In genomic region chr15:68820205-68820588, GRCh38 we compare ENCODE assay signal across 8 cellular contexts. TPM values are rescaled to one million over a fixed set of nuclear protein-coding genes. Genes with fewer than 3 reads are reported as not detected.
A peak's percentile ranks its signal among the peaks of the same experiment; 100 is the strongest.
DNase-seq lines count a peak whose midpoint lies in the region; ATAC-seq, FAIRE-seq and TF ChIP-seq lines count a peak whose summit lies in the region.

No MANE protein-coding gene starts in this region.

- H3T11ph ChIP-seq in H9 (ENCODE audit: low read length), result no peak overlapping the region

- H3K9me3 ChIP-seq in H9 (ENCODE audit: control insufficient read depth, low read depth, low read length), result no peaks in the 10 kb centered on the region
- no peaks in the 10 kb centered on the region for H3K9me3 ChIP-seq in heart right ventricle
- no peaks in the 10 kb centered on the region for H3K9me3 ChIP-seq in sigmoid colon

- peaks cover 18% of the 10 kb centered on the region for H3K23me2 ChIP-seq in H9 (ENCODE audit: insufficient read length, low read depth, low read length, poor library complexity, severe bottlenecking)

- peak overlapping the region; percentile 92 to 99 for H3K4me3 Mint-ChIP-seq in H9

- H3K79me2 ChIP-seq in H9 (ENCODE audit: insufficient read depth, low read length), result peaks cover 22% of the 10 kb centered on the region; the same call in 1 of the 2 replicates

- no peak for TF ChIP-seq POLR2A in sigmoid colon (IDR thresholded peaks at IDR 0.05)

- no peaks in the 10 kb centered on the region for H3K9me3 Mint-ChIP-seq in H9

- peak overlapping the region; percentile 84 for H3K9ac ChIP-seq in H9 (ENCODE audit: extremely low read depth, insufficient read length, low read length)

- H3K4me3 ChIP-seq in heart right ventricle (peak overlapping the region; percentile 73 to 94 (median 90)), sigmoid colon (peak overlapping the region; percentile 77 to 98 (median 97))

- DNase-seq in H9 (no peak), RCC 7860 (ENCODE audit: low spot score) (peak; percentile 34), heart right ventricle (peak; percentile 48 to 62), sigmoid colon (peak; percentile 79), NCI-H510A treated with DMSO at 0.1 percent for 48 hours (lab: John Stamatoyannopoulos, UW) (no peak)
- peak; percentile 75 for DNase-seq in activated naive CD4-positive, alpha-beta T cell treated with Interleukin-2 at 50 U/mL for 16 hours

- no CpG with 5 or more reads among the region's 31 CpGs for WGBS in H9 (ENCODE audit: extremely low coverage, insufficient read length, low lambda C conversion rate)
- 0% methylated on average over 25 to 30 of the region's 31 CpGs for WGBS in heart right ventricle, 2 donors
- WGBS in sigmoid colon, 2 donors, result 0 to 1% methylated on average over 30 to 31 of the region's 31 CpGs

- no peak overlapping the region for H4K91ac ChIP-seq in H9 (ENCODE audit: insufficient read length, low read depth, low read length)

- H3K27me3 Mint-ChIP-seq in H9 (ENCODE audit: low read depth), result peaks cover 36% of the 10 kb centered on the region

- H3K4me2 ChIP-seq in H9 (ENCODE audit: insufficient read depth, insufficient read length, low read length), result peak overlapping the region; percentile 52

- H2AFZ ChIP-seq in H9 (ENCODE audit: low read length), result no peak overlapping the region

- H3K4ac ChIP-seq in H9 (ENCODE audit: low read depth, low read length), result no peak overlapping the region

- intact Hi-C loops in heart right ventricle (cut with DNase I), result loop anchor here in 3 of 10 donors (1.0 to 10.0 kb wide), 5 partner anchors 25 to 120 kb away; no protein-coding TSS in a partner anchor
- intact Hi-C loops in sigmoid colon (cut with DNase I), result loop anchor here (5.0 kb wide), 2 partner anchors 33 to 57 kb away; no protein-coding TSS in a partner anchor

- H4K20me1 ChIP-seq in H9 (ENCODE audit: control insufficient read depth, insufficient read depth, insufficient read length), result peaks cover 7% of the 10 kb centered on the region

- H3K18ac ChIP-seq in H9 (ENCODE audit: insufficient read length, low read depth, low read length), result peak overlapping the region; percentile 61

- H3K36me3 ChIP-seq in heart right ventricle (no peaks in the 10 kb centered on the region), sigmoid colon (no peaks in the 10 kb centered on the region)

- H2BK120ac ChIP-seq in H9 (ENCODE audit: low read depth, low read length, poor library complexity, severe bottlenecking), result no peak overlapping the region

- H3K36me3 Mint-ChIP-seq in H9 (ENCODE audit: insufficient read depth in 1 of 3, low read depth in 3 of 3), result peaks cover 8 to 18% (median 14%) of the 10 kb centered on the region in 3 experiments; a peak in 6 of 7 replicates

- H3K14ac ChIP-seq in H9 (ENCODE audit: insufficient read depth, low read length), result peak overlapping the region; percentile 86

- no peak overlapping the region for H3K56ac ChIP-seq in H9 (ENCODE audit: insufficient read length, low read depth, low read length)

- H3K27ac Mint-ChIP-seq in H9, result peak overlapping the region; percentile 98 to 99 (median 98)

- peaks cover 3% of the 10 kb centered on the region for H3K79me1 ChIP-seq in H9 (ENCODE audit: insufficient read depth, low read depth, low read length, poor library complexity, severe bottlenecking)

- no peak overlapping the region for H3K23ac ChIP-seq in H9 (ENCODE audit: insufficient read length, low read depth, low read length)

- H3K4me1 Mint-ChIP-seq in H9, result peaks cover 40 to 42% of the 10 kb centered on the region in 2 experiments

- H2BK12ac ChIP-seq in H9 (ENCODE audit: insufficient read length, low read depth, low read length), result no peak overlapping the region

- no peak overlapping the region for H4K5ac ChIP-seq in H9 (ENCODE audit: insufficient read length, low read depth, low read length)

- H4K8ac ChIP-seq in H9 (replicated peaks; ENCODE audit: insufficient read length, low read depth, low read length), result no peak overlapping the region

- peak in 5 of 8 donors; percentile 18 to 30 (median 20) for ATAC-seq in heart right ventricle
- ATAC-seq in HG02938 (IDR thresholded peaks at IDR 0.05; ENCODE audit: unreplicated experiment), result no peak
- no peak for ATAC-seq in HG02840 (IDR thresholded peaks at IDR 0.05; ENCODE audit: low FRiP score, unreplicated experiment)

- no peak for TF ChIP-seq EP300 in sigmoid colon (IDR thresholded peaks at IDR 0.05)

- no peak overlapping the region for H2BK20ac ChIP-seq in H9 (ENCODE audit: low read depth, low read length, poor library complexity, severe bottlenecking)

- FAIRE-seq in RCC 7860 (lab: Jason Lieb, UNC), result no peak

- H2BK15ac ChIP-seq in H9 (ENCODE audit: low read depth, low read length), result no peak overlapping the region

- H2AK5ac ChIP-seq in H9 (ENCODE audit: insufficient read length, low read length), result no peak overlapping the region

- H3K27me3 ChIP-seq in H9 (ENCODE audit: insufficient read depth, low read length) (peaks cover 23% of the 10 kb centered on the region; the same call in 1 of the 2 replicates), heart right ventricle (no peaks in the 10 kb centered on the region), sigmoid colon (no peaks in the 10 kb centered on the region)

- TF ChIP-seq CTCF in H9 (conservative IDR thresholded peaks at IDR 0.05) (no peak), heart right ventricle (IDR thresholded peaks at IDR 0.05) (no peak), sigmoid colon (IDR thresholded peaks at IDR 0.05) (no peak)

- H3K27ac ChIP-seq in H9 (ENCODE audit: insufficient read length, low read depth, low read length) (no peak overlapping the region), heart right ventricle (peak overlapping the region; percentile 99 to 100 (median 100)), sigmoid colon (peak overlapping the region; percentile 92 to 99 (median 98))

- H3K4me1 ChIP-seq in H9 (ENCODE audit: insufficient read depth, low read length) (peaks cover 6% of the 10 kb centered on the region; the same call in 1 of the 2 replicates), heart right ventricle (peaks cover 7 to 35% (median 30%) of the 10 kb centered on the region in 9 donors), sigmoid colon (peaks cover 0 to 33% (median 27%) of the 10 kb centered on the region in 4 donors)

- no peak overlapping the region for H2BK5ac ChIP-seq in H9 (ENCODE audit: insufficient read length, low read length)

RNA-seq across cellular contexts. Expression of gene ANP32A, which starts 0.5 kb away (rescaled TPM):
- total RNA-seq in H9 (2021), result 318 and 322 TPM in 2 replicates
- total RNA-seq in heart right ventricle, result 100 to 1,000 TPM; 122 to 201 (median 152) TPM
- polyA plus RNA-seq in heart right ventricle, result 100 to 1,000 TPM in 1 of 2 donors, 10 to 100 TPM in 1; 87.3 to 141 TPM
- 10 to 100 TPM; 37.6 to 71.2 (median 58.9) TPM for total RNA-seq in sigmoid colon
- polyA plus RNA-seq in sigmoid colon, result 100 to 1,000 TPM in 1 of 3 donors, 10 to 100 TPM in 2; 67.3 to 152 (median 82.1) TPM

Comparison
In these comparisons a context has a peak if more than half of its experiments do, and no peak if none do; other contexts are left out.
1. DNase-seq: peak in RCC 7860 (single experiment), activated naive CD4-positive, alpha-beta T cell treated with Interleukin-2 at 50 U/mL for 16 hours (single experiment), heart right ventricle (2 of 2) and sigmoid colon (single experiment); none in H9 (single experiment) and NCI-H510A treated with DMSO at 0.1 percent for 48 hours (single experiment).
2. ATAC-seq: peak in heart right ventricle (5 of 8); none in HG02938 (single experiment) and HG02840 (single experiment).